ENCODE assay signal across 17 cellular contexts in genomic region chr7:110977127-110977776, GRCh38.
DNase-seq lines count a peak whose midpoint lies in the region; ATAC-seq lines count a peak whose summit lies in the region.
"Had no signal": no experiment of that assay in that cellular context is flagged by ENCODE, and none has a peak within 500 bp of the region (broad histone marks: within the 10 kb centered on the region; RNA-seq: fewer than 3 reads in every experiment).

No MANE protein-coding gene starts in this region.

- H3K4me3 ChIP-seq in aorta (ENCODE audit: low read length in 2 of 2) = no peak overlapping the region
- H3K4me3 ChIP-seq: esophagus muscularis mucosa, GM23338, tibial nerve had no signal

- H3K36me3 Mint-ChIP-seq in activated T-cell treated with anti-CD3 and anti-CD28 coated beads, Interleukin-2, amount 50 U/mL, for 72 hours (ENCODE audit: insufficient read depth in 2 of 2) = peaks cover 0 to 2% of the 10 kb centered on the region in 2 donors
- H3K36me3 Mint-ChIP-seq in T-cell = no peaks in the 10 kb centered on the region
- H3K36me3 Mint-ChIP-seq in stimulated activated naive CD8-positive, alpha-beta T cell treated with anti-CD3 and anti-CD28 coated beads, Interleukin-15, Interleukin-2, amounts not matched to agents 100 ng/mL and 50 ng/mL, for 24 hours (ENCODE audit: low read depth) = no peaks in the 10 kb centered on the region
- H3K36me3 Mint-ChIP-seq: stimulated activated memory B cell treated with anti-CD40 and anti-IgM and Interleukin-4, amounts not matched to agents 10 μg/mL and 1 μg/mL and 100 μg/mL, for 72 hours had no signal

- H3K36me3 ChIP-seq in aorta (ENCODE audit: control insufficient read depth in 1 of 2, insufficient read depth in 2 of 2, low read length in 1 of 2) = no peaks in the 10 kb centered on the region
- H3K36me3 ChIP-seq: esophagus muscularis mucosa, tibial nerve had no signal

- H3K27ac Mint-ChIP-seq in activated T-cell treated with anti-CD3 and anti-CD28 coated beads, Interleukin-2, amount 50 U/mL, for 72 hours = peak overlapping the region; percentile 14
- peak overlapping the region; percentile 88 to 96 for H3K27ac Mint-ChIP-seq in T-cell
- H3K27ac Mint-ChIP-seq in stimulated activated naive CD8-positive, alpha-beta T cell treated with anti-CD3 and anti-CD28 coated beads, Interleukin-15, Interleukin-2, amounts not matched to agents 100 ng/mL and 50 ng/mL, for 24 hours = peak overlapping the region; percentile 83
- H3K27ac Mint-ChIP-seq: GM23338; stimulated activated memory B cell treated with anti-CD40 and anti-IgM and Interleukin-4, amounts not matched to agents 10 μg/mL and 1 μg/mL and 100 μg/mL, for 72 hours had no signal

- H3K27me3 ChIP-seq in aorta (ENCODE audit: control insufficient read depth in 1 of 2, insufficient read depth in 2 of 2, low read length in 1 of 2) = no peaks in the 10 kb centered on the region
- H3K27me3 ChIP-seq: esophagus muscularis mucosa, tibial nerve had no signal

- CTCF ChIA-PET in T-cell (lab: Charles Lee) = interaction anchor here in 1 of 2 donors (1.0 kb wide), 1 partner anchor 114 kb away, joined by 3 read pairs; no protein-coding TSS in a partner anchor

- intact Hi-C loops in aorta (cut with DNase I) = no loop called here

- POLR2A ChIA-PET in T-cell (lab: Charles Lee) = interaction anchor here in 1 of 2 donors (0.5 kb wide), 1 partner anchor 23 kb away, joined by 4 read pairs; no protein-coding TSS in a partner anchor

- peak overlapping the region; percentile 61 to 64 for H3K4me3 Mint-ChIP-seq in activated T-cell treated with anti-CD3 and anti-CD28 coated beads, Interleukin-2, amount 50 U/mL, for 72 hours
- peak overlapping the region; percentile 25 to 70 (median 61) for H3K4me3 Mint-ChIP-seq in T-cell
- H3K4me3 Mint-ChIP-seq in stimulated activated naive CD8-positive, alpha-beta T cell treated with anti-CD3 and anti-CD28 coated beads, Interleukin-15, Interleukin-2, amounts not matched to agents 100 ng/mL and 50 ng/mL, for 24 hours = peak overlapping the region; percentile 40
- H3K4me3 Mint-ChIP-seq: GM23338; stimulated activated memory B cell treated with anti-CD40 and anti-IgM and Interleukin-4, amounts not matched to agents 10 μg/mL and 1 μg/mL and 100 μg/mL, for 72 hours had no signal

- no peaks in the 10 kb centered on the region for H3K9me3 Mint-ChIP-seq in activated T-cell treated with anti-CD3 and anti-CD28 coated beads, Interleukin-2, amount 50 U/mL, for 72 hours
- no peaks in the 10 kb centered on the region for H3K9me3 Mint-ChIP-seq in T-cell
- no peaks in the 10 kb centered on the region for H3K9me3 Mint-ChIP-seq in stimulated activated naive CD8-positive, alpha-beta T cell treated with anti-CD3 and anti-CD28 coated beads, Interleukin-15, Interleukin-2, amounts not matched to agents 100 ng/mL and 50 ng/mL, for 24 hours
- H3K9me3 Mint-ChIP-seq: GM23338; stimulated activated memory B cell treated with anti-CD40 and anti-IgM and Interleukin-4, amounts not matched to agents 10 μg/mL and 1 μg/mL and 100 μg/mL, for 72 hours had no signal

- 96 to 99% methylated on average over 4 of the region's 4 CpGs for WGBS in aorta, 2 donors

- peak; percentile 67 to 71 for ATAC-seq in activated T-cell treated with anti-CD3 and anti-CD28 coated beads, Interleukin-2, amount 50 U/mL, for 72 hours (replicated peaks in 1 of 2)
- ATAC-seq in T-cell (replicated peaks in 1 of 4) = peak; percentile 71 to 91 (median 82)
- ATAC-seq in aorta (ENCODE audit: low FRiP score) = no peak
- ATAC-seq: GM23338; HepG2; left colon; stimulated activated memory B cell treated with anti-CD40 and anti-IgM and Interleukin-4, amounts not matched to agents 10 μg/mL and 1 μg/mL and 100 μg/mL, for 72 hours had no signal

- no peak overlapping the region for H3K27ac ChIP-seq in aorta (ENCODE audit: low read depth in 1 of 2, low read length in 2 of 2)
- H3K27ac ChIP-seq: esophagus muscularis mucosa, tibial nerve, VCaP had no signal

- H3K4me1 ChIP-seq in aorta (ENCODE audit: control insufficient read depth in 1 of 2, insufficient read depth in 2 of 2, low read length in 2 of 2) = no peaks in the 10 kb centered on the region
- H3K4me1 ChIP-seq: esophagus muscularis mucosa, tibial nerve had no signal

- DNase-seq in activated T-cell treated with anti-CD3 and anti-CD28 coated beads, Interleukin-2, amount 50 U/mL, for 72 hours = no peak
- DNase-seq in activated T-cell treated with anti-CD3 and anti-CD28 coated beads for 4 hours (no peak), T-cell (no peak), astrocyte of the hippocampus (ENCODE audit: low read depth, low spot score) (peak; percentile 44), NCI-H1092 treated with DMSO at 0.1 percent for 48 hours (lab: John Stamatoyannopoulos, UW) (no peak), T1000 (lab: John Stamatoyannopoulos, UW) (no peak), aorta (no peak)
- DNase-seq: ACHN, left colon, NCI-H1694 had no signal

- H3K9me3 ChIP-seq in aorta (ENCODE audit: control insufficient read depth, low read length) = no peaks in the 10 kb centered on the region
- H3K9me3 ChIP-seq: esophagus muscularis mucosa, tibial nerve had no signal

- H3K27me3 Mint-ChIP-seq in activated T-cell treated with anti-CD3 and anti-CD28 coated beads, Interleukin-2, amount 50 U/mL, for 72 hours (ENCODE audit: low read depth) = no peaks in the 10 kb centered on the region
- H3K27me3 Mint-ChIP-seq in T-cell = no peaks in the 10 kb centered on the region
- no peaks in the 10 kb centered on the region for H3K27me3 Mint-ChIP-seq in stimulated activated naive CD8-positive, alpha-beta T cell treated with anti-CD3 and anti-CD28 coated beads, Interleukin-15, Interleukin-2, amounts not matched to agents 100 ng/mL and 50 ng/mL, for 24 hours
- H3K27me3 Mint-ChIP-seq: stimulated activated memory B cell treated with anti-CD40 and anti-IgM and Interleukin-4, amounts not matched to agents 10 μg/mL and 1 μg/mL and 100 μg/mL, for 72 hours had no signal

- H3K4me1 Mint-ChIP-seq in activated T-cell treated with anti-CD3 and anti-CD28 coated beads, Interleukin-2, amount 50 U/mL, for 72 hours (ENCODE audit: low read depth) = peaks cover 26% of the 10 kb centered on the region
- H3K4me1 Mint-ChIP-seq in T-cell = peaks cover 31 to 37% (median 36%) of the 10 kb centered on the region in 3 donors
- H3K4me1 Mint-ChIP-seq in stimulated activated naive CD8-positive, alpha-beta T cell treated with anti-CD3 and anti-CD28 coated beads, Interleukin-15, Interleukin-2, amounts not matched to agents 100 ng/mL and 50 ng/mL, for 24 hours (ENCODE audit: low read depth) = peaks cover 40% of the 10 kb centered on the region
- H3K4me1 Mint-ChIP-seq: stimulated activated memory B cell treated with anti-CD40 and anti-IgM and Interleukin-4, amounts not matched to agents 10 μg/mL and 1 μg/mL and 100 μg/mL, for 72 hours had no signal

Comparison
In these comparisons a context has a peak if more than half of its experiments do, and no peak if none do; other contexts are left out.
1. H3K27ac Mint-ChIP-seq: peak in every context shown above with its lines; median percentile 92 in T-cell; 83 in stimulated activated naive CD8-positive, alpha-beta T cell treated with anti-CD3 and anti-CD28 coated beads, Interleukin-15, Interleukin-2, amounts not matched to agents 100 ng/mL and 50 ng/mL, for 24 hours; 14 in activated T-cell treated with anti-CD3 and anti-CD28 coated beads, Interleukin-2, amount 50 U/mL, for 72 hours.